ENCODE assay signal across 1 cellular context in the genomic region with DNA sequence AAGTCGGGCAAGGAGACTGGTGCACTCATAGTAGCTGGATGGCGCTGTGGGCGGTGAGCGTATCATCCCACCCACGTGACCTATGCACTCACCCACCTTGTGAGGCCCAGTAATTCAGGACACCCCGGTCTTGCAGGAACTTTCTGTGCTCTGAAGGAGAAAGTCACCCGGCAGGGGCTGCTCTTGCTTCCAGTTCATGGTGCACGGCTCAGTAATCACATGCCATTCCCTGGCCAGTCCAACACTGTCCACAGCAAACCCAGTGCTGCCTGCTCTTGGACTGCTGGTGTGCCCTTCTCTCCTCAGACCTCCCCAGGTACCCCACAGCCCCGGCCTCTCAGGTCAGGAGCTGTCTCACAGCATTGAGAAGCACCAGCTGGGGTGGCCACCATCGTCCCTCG.
TF ChIP-seq lines count a peak whose summit lies in the region.

No MANE protein-coding gene starts in this region.

TF ChIP-seq in HepG2, 621 proteins besides CTCF, POLR2A, EP300 and RAD21 (continues in another document):
- TF ChIP-seq RFX1 (IDR thresholded peaks at IDR 0.05) (no peak), SALL2 (CRISPR knock-in tag; IDR thresholded peaks at IDR 0.05) (no peak), KDM2A (CRISPR knock-in tag; IDR thresholded peaks at IDR 0.05; ENCODE audit: borderline replicate concordance, low read depth) (no peak), MAFG (CRISPR knock-in tag; IDR thresholded peaks at IDR 0.05) (no peak), ZNF616 (CRISPR knock-in tag; IDR thresholded peaks at IDR 0.05; ENCODE audit: low read depth) (no peak), ZKSCAN1 (IDR thresholded peaks at IDR 0.05; ENCODE audit: low read length) (no peak), ZFAT (CRISPR knock-in tag; conservative IDR thresholded peaks at IDR 0.05) (no peak), ZNF678 (CRISPR knock-in tag; IDR thresholded peaks at IDR 0.05) (no peak), ZNF775 (CRISPR knock-in tag; IDR thresholded peaks at IDR 0.05; ENCODE audit: borderline replicate concordance) (no peak), ZNF629 (CRISPR knock-in tag; conservative IDR thresholded peaks at IDR 0.05) (no peak), ZFP41 (CRISPR knock-in tag; IDR thresholded peaks at IDR 0.05; ENCODE audit: borderline replicate concordance) (no peak), ARID5B (CRISPR knock-in tag; IDR thresholded peaks at IDR 0.05) (peak; percentile 27; the same call in 1 of the 2 replicates), HMG20A (CRISPR knock-in tag; IDR thresholded peaks at IDR 0.05; ENCODE audit: borderline replicate concordance) (no peak), SMAD1 (CRISPR knock-in tag; IDR thresholded peaks at IDR 0.05; ENCODE audit: borderline replicate concordance, low read depth) (no peak), ZNF343 (CRISPR knock-in tag; IDR thresholded peaks at IDR 0.05) (no peak), ETV6 (CRISPR knock-in tag; conservative IDR thresholded peaks at IDR 0.05) (no peak), HOXA9 (CRISPR knock-in tag; IDR thresholded peaks at IDR 0.05; ENCODE audit: borderline replicate concordance) (no peak), MLLT10 (CRISPR knock-in tag; IDR thresholded peaks at IDR 0.05) (no peak), NFRKB (IDR thresholded peaks at IDR 0.05) (no peak), ZNF878 (CRISPR knock-in tag; IDR thresholded peaks at IDR 0.05) (no peak), NR1H2 (CRISPR knock-in tag; IDR thresholded peaks at IDR 0.05; ENCODE audit: borderline replicate concordance, low read depth) (no peak), ZNF670 (CRISPR knock-in tag; IDR thresholded peaks at IDR 0.05; ENCODE audit: borderline replicate concordance) (no peak), ZNF282 (IDR thresholded peaks at IDR 0.05; ENCODE audit: partially characterized antibody) (no peak), ZSCAN12 (CRISPR knock-in tag; IDR thresholded peaks at IDR 0.05) (no peak), ZMYM4 (CRISPR knock-in tag; IDR thresholded peaks at IDR 0.05) (peak; percentile 15; the same call in 1 of the 2 replicates), YY1 (IDR thresholded peaks at IDR 0.05; ENCODE audit: insufficient read depth, insufficient replicate concordance, low read depth, low read length) (no peak), ATRX (CRISPR knock-in tag; IDR thresholded peaks at IDR 0.05; ENCODE audit: borderline replicate concordance) (no peak), ZNF737 (CRISPR knock-in tag; IDR thresholded peaks at IDR 0.05; ENCODE audit: borderline replicate concordance) (no peak), NCOA1 (CRISPR knock-in tag; IDR thresholded peaks at IDR 0.05) (no peak), MTF1 (CRISPR knock-in tag; IDR thresholded peaks at IDR 0.05) (no peak), SNAPC2 (CRISPR knock-in tag; IDR thresholded peaks at IDR 0.05) (no peak), MEIS1 (CRISPR knock-in tag; IDR thresholded peaks at IDR 0.05; ENCODE audit: borderline replicate concordance) (no peak), ZNF766 (CRISPR knock-in tag; IDR thresholded peaks at IDR 0.05; ENCODE audit: borderline replicate concordance) (no peak), ZBTB26 (CRISPR knock-in tag; IDR thresholded peaks at IDR 0.05; ENCODE audit: borderline replicate concordance) (peak; percentile 70; the same call in 1 of the 2 replicates), SIN3A (IDR thresholded peaks at IDR 0.05; ENCODE audit: borderline replicate concordance, low read depth, low read length) (no peak), STAG1 (CRISPR knock-in tag; IDR thresholded peaks at IDR 0.05) (peak; percentile 65), MTA3 (CRISPR knock-in tag; IDR thresholded peaks at IDR 0.05) (no peak), ZNF33A (CRISPR knock-in tag; IDR thresholded peaks at IDR 0.05; ENCODE audit: borderline replicate concordance) (no peak), ZNF709 (CRISPR knock-in tag; IDR thresholded peaks at IDR 0.05) (no peak), RFXANK (CRISPR knock-in tag; IDR thresholded peaks at IDR 0.05) (no peak), SSRP1 (CRISPR knock-in tag; IDR thresholded peaks at IDR 0.05) (no peak), ZBTB44 (CRISPR knock-in tag; IDR thresholded peaks at IDR 0.05) (no peak), ZBTB40 (IDR thresholded peaks at IDR 0.05) (no peak), ZBTB40 (CRISPR knock-in tag; IDR thresholded peaks at IDR 0.05) (no peak), TGIF2 (CRISPR knock-in tag; IDR thresholded peaks at IDR 0.05) (no peak), GMEB1 (CRISPR knock-in tag; IDR thresholded peaks at IDR 0.05; ENCODE audit: borderline replicate concordance) (no peak), NPAS2 (CRISPR knock-in tag; IDR thresholded peaks at IDR 0.05; ENCODE audit: borderline replicate concordance) (no peak), BHLHE40 (IDR thresholded peaks at IDR 0.05; ENCODE audit: low read length) (peak; percentile 37; the same call in 1 of the 2 replicates), ZNF782 (CRISPR knock-in tag; IDR thresholded peaks at IDR 0.05; ENCODE audit: borderline replicate concordance) (no peak)
- TF ChIP-seq, protein P1, sequence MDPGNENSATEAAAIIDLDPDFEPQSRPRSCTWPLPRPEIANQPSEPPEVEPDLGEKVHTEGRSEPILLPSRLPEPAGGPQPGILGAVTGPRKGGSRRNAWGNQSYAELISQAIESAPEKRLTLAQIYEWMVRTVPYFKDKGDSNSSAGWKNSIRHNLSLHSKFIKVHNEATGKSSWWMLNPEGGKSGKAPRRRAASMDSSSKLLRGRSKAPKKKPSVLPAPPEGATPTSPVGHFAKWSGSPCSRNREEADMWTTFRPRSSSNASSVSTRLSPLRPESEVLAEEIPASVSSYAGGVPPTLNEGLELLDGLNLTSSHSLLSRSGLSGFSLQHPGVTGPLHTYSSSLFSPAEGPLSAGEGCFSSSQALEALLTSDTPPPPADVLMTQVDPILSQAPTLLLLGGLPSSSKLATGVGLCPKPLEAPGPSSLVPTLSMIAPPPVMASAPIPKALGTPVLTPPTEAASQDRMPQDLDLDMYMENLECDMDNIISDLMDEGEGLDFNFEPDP (CRISPR knock-in tag; conservative IDR thresholded peaks at IDR 0.05): no peak
